ENCODE assay signal across 1 cellular context in genomic region chr7:128434413-128435310, GRCh38.
TF ChIP-seq lines count a peak whose summit lies in the region.

No MANE protein-coding gene starts in this region.

TF ChIP-seq in WTC11, 78 proteins besides CTCF, POLR2A, EP300 and RAD21 (continued from another document):
- no peak for TF ChIP-seq ZBTB43 (CRISPR knock-in tag; IDR thresholded peaks at IDR 0.05)
- TF ChIP-seq TEAD1 (CRISPR knock-in tag; IDR thresholded peaks at IDR 0.05), result no peak
- no peak for TF ChIP-seq ZNF138 (CRISPR knock-in tag; conservative IDR thresholded peaks at IDR 0.05)
- TF ChIP-seq ZNF232 (CRISPR knock-in tag; IDR thresholded peaks at IDR 0.05), result no peak
